In genomic region chrX:40893251-40893910, GRCh38 we compare ENCODE assay signal across 1 cellular context.
TF ChIP-seq lines count a peak whose summit lies in the region.

No MANE protein-coding gene starts in this region.

TF ChIP-seq in IMR-90, 13 proteins besides CTCF, POLR2A, EP300 and RAD21:
- TF ChIP-seq RCOR1 (IDR thresholded peaks at IDR 0.05; ENCODE audit: insufficient replicate concordance, low read length) (no peak), FOS (IDR thresholded peaks at IDR 0.05; ENCODE audit: low read depth, low read length) (no peak), SMC3 (IDR thresholded peaks at IDR 0.05; ENCODE audit: low read depth, low read length) (no peak), ELK1 (IDR thresholded peaks at IDR 0.05; ENCODE audit: borderline replicate concordance, low read depth, low read length) (no peak), MXI1 (IDR thresholded peaks at IDR 0.05; ENCODE audit: borderline replicate concordance, low read depth, low read length) (no peak)
